8 cellular contexts compared by ENCODE assay signal in the genomic region with DNA sequence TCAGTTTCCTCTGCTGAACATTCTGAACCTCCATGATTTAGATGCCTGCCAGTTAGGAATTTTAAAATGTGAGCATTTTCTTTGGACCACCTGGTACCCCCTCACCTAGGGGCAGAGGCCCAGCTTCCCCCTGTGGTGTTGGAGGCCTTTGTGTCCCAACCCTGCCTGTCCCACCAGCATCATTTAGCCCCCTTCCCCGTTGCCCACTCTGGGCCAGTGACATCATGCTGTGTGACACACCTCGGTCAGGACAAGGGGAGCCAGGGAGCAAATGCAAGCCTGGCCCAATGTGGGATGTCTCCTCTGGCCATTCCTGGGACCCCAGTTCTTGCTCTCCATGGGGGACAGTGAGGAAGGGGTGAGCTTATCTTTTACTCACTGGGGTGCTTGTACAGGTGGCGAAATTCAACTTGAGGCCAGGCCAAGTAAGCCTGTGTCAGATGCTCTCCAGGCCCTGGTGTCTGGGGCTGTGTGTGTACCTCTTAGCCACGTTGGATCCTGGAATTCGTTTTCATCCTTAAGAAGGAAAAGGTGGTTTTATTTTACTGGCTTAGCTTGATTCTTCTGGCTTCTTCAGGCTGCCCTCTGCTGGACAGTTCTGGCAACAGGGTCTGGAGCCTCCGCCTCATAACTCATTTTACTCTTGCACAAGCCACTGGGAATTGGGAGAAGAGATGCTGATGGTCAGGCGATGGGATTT. TPM values are rescaled to one million over a fixed set of nuclear protein-coding genes. Genes with fewer than 3 reads are reported as not detected.
A peak's percentile ranks its signal among the peaks of the same experiment; 100 is the strongest.
DNase-seq lines count a peak whose midpoint lies in the region; ATAC-seq, FAIRE-seq and TF ChIP-seq lines count a peak whose summit lies in the region.

No MANE protein-coding gene starts in this region.

- no peak for TF ChIP-seq POLR2A in NB4 (IDR thresholded peaks at IDR 0.05; ENCODE audit: extremely low read depth, insufficient read length)

- H3K4me1 ChIP-seq in pancreas: peaks cover 0 to 9% (median 6%) of the 10 kb centered on the region in 3 donors

- peaks cover 2% of the 10 kb centered on the region for H3K27me3 Mint-ChIP-seq in activated CD4-positive, alpha-beta T cell treated with anti-CD3 and anti-CD28 coated beads, Interleukin-2, amount 10 ng/mL, durations not matched to agents 24 days and 14 days

- no peak overlapping the region for H3K4me3 Mint-ChIP-seq in activated CD4-positive, alpha-beta T cell treated with anti-CD3 and anti-CD28 coated beads, Interleukin-2, amount 10 ng/mL, durations not matched to agents 24 days and 14 days

- no peak overlapping the region for H3K27ac Mint-ChIP-seq in activated CD4-positive, alpha-beta T cell treated with anti-CD3 and anti-CD28 coated beads, Interleukin-2, amount 10 ng/mL, durations not matched to agents 24 days and 14 days

- peak; percentile 18 for DNase-seq in activated T-cell treated with anti-CD3 and anti-CD28 coated beads for 24 hours (ENCODE audit: low read depth)
- DNase-seq in activated T-cell treated with anti-CD3 and anti-CD28 coated beads for 4 hours: no peak
- peak; percentile 56 for DNase-seq in NB4 (ENCODE audit: low read depth)
- DNase-seq in activated CD4-positive, alpha-beta T cell treated with anti-CD3 and anti-CD28 coated beads, Interleukin-2, amount 10 ng/mL, durations not matched to agents 24 days and 14 days: peak; percentile 75
- DNase-seq in foreskin fibroblast: peak; percentile 60 to 88
- DNase-seq in pancreas: peak in 4 of 6 donors; percentile 45 to 83 (median 74)
- DNase-seq in GF-D8 (lab: John Stamatoyannopoulos, UW): no peak

- H3K9me3 Mint-ChIP-seq in activated CD4-positive, alpha-beta T cell treated with anti-CD3 and anti-CD28 coated beads, Interleukin-2, amount 10 ng/mL, durations not matched to agents 24 days and 14 days: no peaks in the 10 kb centered on the region

- no peak for FAIRE-seq in pancreas (lab: Jason Lieb, UNC)

- intact Hi-C loops in activated CD4-positive, alpha-beta T cell treated with anti-CD3 and anti-CD28 coated beads, Interleukin-2, amount 10 ng/mL, durations not matched to agents 24 days and 14 days (cut with micrococcal nuclease): loop anchor here (5.0 kb wide), 1 partner anchor 200 kb away; no protein-coding TSS in a partner anchor
- intact Hi-C loops in pancreas (cut with DNase I): loop anchor here in 2 of 3 donors (5.0 to 10.0 kb wide), 2 partner anchors 205 to 207 kb away; no protein-coding TSS in a partner anchor

- peaks cover 3% of the 10 kb centered on the region for H3K4me1 Mint-ChIP-seq in activated CD4-positive, alpha-beta T cell treated with anti-CD3 and anti-CD28 coated beads, Interleukin-2, amount 10 ng/mL, durations not matched to agents 24 days and 14 days

- TF ChIP-seq CTCF in NB4 (IDR thresholded peaks at IDR 0.05; ENCODE audit: low read depth, low read length) (peak; percentile 86), foreskin fibroblast (IDR thresholded peaks at IDR 0.05; ENCODE audit: low read depth, low read length) (peak; percentile 95), pancreas (IDR thresholded peaks at IDR 0.05) (peak; percentile 45 to 77 (median 68))

- peak; percentile 40 to 78 (median 76) for ATAC-seq in pancreas
- ATAC-seq in GM19035 (IDR thresholded peaks at IDR 0.05; ENCODE audit: unreplicated experiment): no peak

- no peaks in the 10 kb centered on the region for H3K36me3 Mint-ChIP-seq in activated CD4-positive, alpha-beta T cell treated with anti-CD3 and anti-CD28 coated beads, Interleukin-2, amount 10 ng/mL, durations not matched to agents 24 days and 14 days (ENCODE audit: low read depth)

- H3K4me3 ChIP-seq in NB4 (ENCODE audit: low read depth, low read length) (no peak overlapping the region), foreskin fibroblast (ENCODE audit: low read depth in 1 of 2, low read length in 2 of 2) (no peak overlapping the region), pancreas (no peak overlapping the region)

- peaks cover 0 to 42% (median 13%) of the 10 kb centered on the region in 3 donors for H3K36me3 ChIP-seq in pancreas

- no peaks in the 10 kb centered on the region for H3K27me3 ChIP-seq in pancreas

- no peaks in the 10 kb centered on the region for H3K9me3 ChIP-seq in pancreas

- no peak overlapping the region for H3K27ac ChIP-seq in pancreas

- 48 to 54% methylated on average over 7 of the region's 7 CpGs for WGBS in pancreas, 2 donors

RNA-seq across cellular contexts. Expression of gene MYZAP, which starts 49.7 kb away (rescaled TPM):
- total RNA-seq in activated CD4-positive, alpha-beta T cell treated with anti-CD3 and anti-CD28 coated beads, Interleukin-2, amount 10 ng/mL, durations not matched to agents 24 days and 14 days: not detected in 2 replicates
- total RNA-seq in pancreas: 10 to 100 TPM in 3 of 6 donors, 1 to 10 TPM in 3; 6.7 to 13.4 (median 9.7) TPM
- 10 to 100 TPM in 1 of 2 donors, 1 to 10 TPM in 1; 5.4 to 10.0 TPM for polyA plus RNA-seq in pancreas

Comparison
In these comparisons a context has a peak if more than half of its experiments do, and no peak if none do; other contexts are left out.
1. DNase-seq: peak in activated T-cell treated with anti-CD3 and anti-CD28 coated beads for 24 hours (single experiment), NB4 (single experiment), activated CD4-positive, alpha-beta T cell treated with anti-CD3 and anti-CD28 coated beads, Interleukin-2, amount 10 ng/mL, durations not matched to agents 24 days and 14 days (single experiment), foreskin fibroblast (2 of 2) and pancreas (4 of 6); none in activated T-cell treated with anti-CD3 and anti-CD28 coated beads for 4 hours (single experiment) and GF-D8 (single experiment).
2. Peak in every context shown above with its lines, with median percentiles within 50 percentile points of each other: CTCF ChIP-seq.